20 cellular contexts compared by ENCODE assay signal in the genomic region with DNA sequence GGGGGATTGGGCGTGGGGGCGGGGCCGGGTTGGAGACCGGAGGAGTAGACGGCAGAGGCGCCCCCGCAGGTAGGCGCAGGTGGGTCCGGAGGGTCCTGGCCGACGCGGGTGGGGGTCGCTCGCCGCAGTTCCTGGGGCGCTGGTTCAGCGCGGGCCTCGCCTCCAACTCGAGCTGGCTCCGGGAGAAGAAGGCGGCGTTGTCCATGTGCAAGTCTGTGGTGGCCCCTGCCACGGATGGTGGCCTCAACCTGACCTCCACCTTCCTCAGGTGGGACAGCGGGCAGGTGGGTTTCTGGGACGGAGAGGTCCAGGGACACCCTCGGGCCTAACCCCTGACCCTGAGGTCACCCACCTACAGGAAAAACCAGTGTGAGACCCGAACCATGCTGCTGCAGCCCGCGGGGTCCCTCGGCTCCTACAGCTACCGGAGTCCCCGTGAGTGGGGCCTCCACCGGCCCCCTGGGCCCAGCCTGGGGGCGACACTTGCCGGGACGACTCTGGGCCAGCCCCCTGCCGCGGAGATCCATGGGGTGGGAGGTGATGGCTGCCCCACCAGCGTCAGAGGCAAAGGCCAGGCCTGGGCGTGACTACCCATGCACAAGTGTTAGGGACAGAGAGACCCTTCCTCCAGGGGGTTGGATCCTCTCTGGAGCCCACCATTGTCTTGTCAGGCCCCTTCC. TPM values are rescaled to one million over a fixed set of nuclear protein-coding genes. Genes with fewer than 3 reads are reported as not detected.
DNase-seq lines count a peak whose midpoint lies in the region; ATAC-seq and TF ChIP-seq lines count a peak whose summit lies in the region.
"Had no signal": no experiment of that assay in that cellular context is flagged by ENCODE, and none has a peak within 500 bp of the region (broad histone marks: within the 10 kb centered on the region; RNA-seq: fewer than 3 reads in every experiment).

No MANE protein-coding gene starts in this region.

- BruUV-seq in HCT116 (replicated peaks; lab: Mats Ljungman, UMichigan) (no TSS peak), PC-9 (replicated peaks; lab: Mats Ljungman, UMichigan) (no TSS peak)

- H3K9me2 ChIP-seq in HCT116 (ENCODE audit: insufficient read depth) (no peaks in the 10 kb centered on the region), PC-9 (ENCODE audit: insufficient read depth) (no peaks in the 10 kb centered on the region), GM23248 (ENCODE audit: insufficient read depth) (no peaks in the 10 kb centered on the region)

- no peaks in the 10 kb centered on the region for H3K79me1 ChIP-seq in neuronal stem cell (ENCODE audit: low read depth, low read length)

- no peak overlapping the region for H3K27ac Mint-ChIP-seq in activated CD8-positive, alpha-beta T cell treated with anti-CD3 and anti-CD28 coated beads, Interleukin-2, amount 10 ng/mL, durations not matched to agents 7 days and 5 days
- no peak overlapping the region for H3K27ac Mint-ChIP-seq in activated CD8-positive, alpha-beta T cell treated with anti-CD3 and anti-CD28 coated beads for 36 hours
- H3K27ac Mint-ChIP-seq in T-cell, result no peak overlapping the region
- H3K27ac Mint-ChIP-seq: activated T-helper 2 cell treated with anti-CD3 and anti-CD28 coated beads, Interferon-gamma antibody, Interleukin-2, Interleukin-4, amounts not matched to agents 10 μg/mL and 5 μg/mL and 100 μg/mL, durations not matched to agents 14 hours and 24 hours and 36 hours had no signal

- H3K9me3 ChIP-seq in HCT116 (ENCODE audit: control insufficient read depth in 1 of 2, insufficient read depth in 1 of 2, low read depth in 1 of 2, low read length in 2 of 2) (no peaks in the 10 kb centered on the region), neuronal stem cell (replicated peaks in 1 of 2; ENCODE audit: control insufficient read depth in 2 of 2, insufficient read depth in 1 of 2, low read depth in 1 of 2, low read length in 2 of 2) (no peaks in the 10 kb centered on the region), PC-9 (ENCODE audit: insufficient read depth, low read depth) (no peaks in the 10 kb centered on the region), GM23248 (ENCODE audit: low read depth) (no peaks in the 10 kb centered on the region)
- H3K9me3 ChIP-seq: sigmoid colon had no signal

- no peak overlapping the region for H3K4me3 Mint-ChIP-seq in activated CD8-positive, alpha-beta T cell treated with anti-CD3 and anti-CD28 coated beads, Interleukin-2, amount 10 ng/mL, durations not matched to agents 7 days and 5 days
- H3K4me3 Mint-ChIP-seq in activated CD8-positive, alpha-beta T cell treated with anti-CD3 and anti-CD28 coated beads for 36 hours, result no peak overlapping the region
- no peak overlapping the region for H3K4me3 Mint-ChIP-seq in T-cell

- intact Hi-C loops in activated CD8-positive, alpha-beta T cell treated with anti-CD3 and anti-CD28 coated beads for 36 hours (cut with micrococcal nuclease), result no loop called here
- intact Hi-C loops in HCT116 (cut with micrococcal nuclease) (no loop called here), PC-9 (cut with micrococcal nuclease; ENCODE audit: unreplicated experiment) (no loop called here)

- H3F3A ChIP-seq in PC-9 (ENCODE audit: insufficient read depth, low read depth) (peaks cover 12% of the 10 kb centered on the region; the same call in 1 of the 2 replicates), GM23248 (ENCODE audit: insufficient read depth) (no peaks in the 10 kb centered on the region)

- CTCF ChIA-PET in activated CD8-positive, alpha-beta T cell treated with anti-CD3 and anti-CD28 coated beads, Interleukin-2, amount 10 ng/mL, durations not matched to agents 7 days and 5 days (lab: Charles Lee), result no interaction called here
- CTCF ChIA-PET in activated CD8-positive, alpha-beta T cell treated with anti-CD3 and anti-CD28 coated beads for 36 hours (lab: Charles Lee), result interaction anchor here (1.0 to 4.5 kb wide), 2 partner anchors 27 to 56 kb away, joined by 3 to 24 read pairs; no protein-coding TSS in a partner anchor
- CTCF ChIA-PET in HCT116 (lab: Charles Lee), result interaction anchor here (0.6 to 3.0 kb wide), 6 partner anchors 11 to 137 kb away, joined by 3 to 11 read pairs (median 4); no protein-coding TSS in a partner anchor
- CTCF ChIA-PET in T-cell (lab: Charles Lee), result interaction anchor here in 1 of 2 donors (0.6 to 0.9 kb wide), 5 partner anchors 43 to 89 kb away, joined by 3 to 9 read pairs (median 3); partner anchors contain the start of gene FUT7
- CTCF ChIA-PET in PC-9 (lab: Charles Lee), result interaction anchor here (0.5 to 1.1 kb wide), 8 partner anchors 21 to 766 kb away, joined by 3 to 9 read pairs (median 4); no protein-coding TSS in a partner anchor

- no peak overlapping the region for H4K8ac ChIP-seq in neuronal stem cell (ENCODE audit: low read depth, low read length)

- no peak overlapping the region for H4K91ac ChIP-seq in neuronal stem cell (ENCODE audit: low read depth, low read length, poor library complexity)

- H3K4me1 ChIP-seq in HCT116 (ENCODE audit: control insufficient read depth in 1 of 2, insufficient read depth in 2 of 2, low read length in 2 of 2) (peaks cover 2 to 32% of the 10 kb centered on the region in 2 experiments; a peak in 3 of 4 replicates), neuronal stem cell (ENCODE audit: control insufficient read depth in 2 of 2, insufficient read depth in 1 of 2, low read depth in 1 of 2, low read length in 2 of 2) (peaks cover 0 to 10% of the 10 kb centered on the region in 2 donors), PC-9 (replicated peaks; ENCODE audit: insufficient read depth) (peaks cover 9% of the 10 kb centered on the region), GM23248 (ENCODE audit: insufficient read depth) (no peaks in the 10 kb centered on the region)
- H3K4me1 ChIP-seq: foreskin keratinocyte, parathyroid adenoma had no signal

- H3K27me3 ChIP-seq in HCT116 (ENCODE audit: insufficient read depth, low read length) (no peaks in the 10 kb centered on the region), neuronal stem cell (ENCODE audit: control insufficient read depth in 3 of 3, insufficient read depth in 3 of 3, low read depth in 1 of 3, low read length in 3 of 3) (peaks cover 0 to 86% (median 20%) of the 10 kb centered on the region in 3 experiments), PC-9 (ENCODE audit: insufficient read depth, low read depth) (no peaks in the 10 kb centered on the region), GM23248 (replicated peaks; ENCODE audit: insufficient read depth) (no peaks in the 10 kb centered on the region)

- H4K20me1 ChIP-seq in HCT116 (ENCODE audit: insufficient read depth) (no peaks in the 10 kb centered on the region), PC-9 (ENCODE audit: insufficient read depth) (no peaks in the 10 kb centered on the region), GM23248 (ENCODE audit: insufficient read depth) (no peaks in the 10 kb centered on the region)

- WGBS in neuronal stem cell (ENCODE audit: extremely low coverage in 2 of 2, insufficient read length in 2 of 2, insufficient replicate concordance in 1 of 2), 2 donors, result no CpG with 5 or more reads among the region's 41 CpGs
- WGBS in GM23248 (ENCODE audit: low coverage in 1 of 2, low lambda C conversion rate in 2 of 2, missing lambda C conversion rate in 2 of 2), 2 experiments, result 59 to 62% methylated on average over 22 to 34 of the region's 41 CpGs

- in situ Hi-C loops in GM23248 (cut with MboI), result no loop called here

- ATAC-seq in activated CD8-positive, alpha-beta T cell treated with anti-CD3 and anti-CD28 coated beads, Interleukin-2, amount 10 ng/mL, durations not matched to agents 7 days and 5 days, result peak; percentile 14
- no peak for ATAC-seq in activated CD8-positive, alpha-beta T cell treated with anti-CD3 and anti-CD28 coated beads for 36 hours
- ATAC-seq in HCT116 (peak; percentile 21), T-cell (replicated peaks in 1 of 4) (no peak)

- no peaks in the 10 kb centered on the region for H3K9me3 Mint-ChIP-seq in activated CD8-positive, alpha-beta T cell treated with anti-CD3 and anti-CD28 coated beads, Interleukin-2, amount 10 ng/mL, durations not matched to agents 7 days and 5 days (ENCODE audit: insufficient read depth)
- H3K9me3 Mint-ChIP-seq in activated CD8-positive, alpha-beta T cell treated with anti-CD3 and anti-CD28 coated beads for 36 hours, result no peaks in the 10 kb centered on the region
- H3K9me3 Mint-ChIP-seq in T-cell, result no peaks in the 10 kb centered on the region
- H3K9me3 Mint-ChIP-seq: activated T-helper 2 cell treated with anti-CD3 and anti-CD28 coated beads, Interferon-gamma antibody, Interleukin-2, Interleukin-4, amounts not matched to agents 10 μg/mL and 5 μg/mL and 100 μg/mL, durations not matched to agents 14 hours and 24 hours and 36 hours; CD4-positive, alpha-beta memory T cell had no signal

- peaks cover 4% of the 10 kb centered on the region for H3K27me3 Mint-ChIP-seq in activated CD8-positive, alpha-beta T cell treated with anti-CD3 and anti-CD28 coated beads, Interleukin-2, amount 10 ng/mL, durations not matched to agents 7 days and 5 days (ENCODE audit: low read depth)
- peaks cover 4% of the 10 kb centered on the region for H3K27me3 Mint-ChIP-seq in activated CD8-positive, alpha-beta T cell treated with anti-CD3 and anti-CD28 coated beads for 36 hours
- peaks cover 4 to 10% of the 10 kb centered on the region in 2 donors for H3K27me3 Mint-ChIP-seq in T-cell

- H3K4me3 ChIP-seq in HCT116 (replicated peaks in 1 of 2; ENCODE audit: low read depth in 1 of 2, low read length in 2 of 2), result no peak overlapping the region
- H3K4me3 ChIP-seq in choroid plexus epithelial cell (ENCODE audit: low read depth, low read length), result peak overlapping the region; percentile 51
- peak overlapping the region in 1 of 2 donors; percentile 36 for H3K4me3 ChIP-seq in neuronal stem cell (ENCODE audit: low read length in 2 of 2)
- H3K4me3 ChIP-seq in PC-9, result no peak overlapping the region
- H3K4me3 ChIP-seq in GM23248, result no peak overlapping the region

- no peak overlapping the region for H3K9ac ChIP-seq in HCT116 (ENCODE audit: low read length)
- H3K9ac ChIP-seq in neuronal stem cell (ENCODE audit: low read depth, low read length, poor library complexity), result no peak overlapping the region
- no peak overlapping the region for H3K9ac ChIP-seq in GM23248
- H3K9ac ChIP-seq: parathyroid adenoma had no signal

- H3K36me3 ChIP-seq in HCT116 (ENCODE audit: control insufficient read depth in 1 of 2, insufficient read depth in 2 of 2, low read length in 2 of 2), result no peaks in the 10 kb centered on the region
- no peaks in the 10 kb centered on the region for H3K36me3 ChIP-seq in neuronal stem cell (replicated peaks in 1 of 2; ENCODE audit: control insufficient read depth in 2 of 2, insufficient read depth in 2 of 2, low read length in 2 of 2)
- H3K36me3 ChIP-seq in PC-9 (ENCODE audit: low read depth), result no peaks in the 10 kb centered on the region
- H3K36me3 ChIP-seq in GM23248 (ENCODE audit: low read depth), result no peaks in the 10 kb centered on the region
- H3K36me3 ChIP-seq: sigmoid colon had no signal

- H3K4me2 ChIP-seq in HCT116 (ENCODE audit: low read length), result peak overlapping the region; percentile 19; the same call in 1 of the 2 replicates
- H3K4me2 ChIP-seq in neuronal stem cell (ENCODE audit: insufficient read depth, low read length, poor library complexity, severe bottlenecking), result peak overlapping the region; percentile 11
- no peak overlapping the region for H3K4me2 ChIP-seq in PC-9
- no peak overlapping the region for H3K4me2 ChIP-seq in GM23248 (ENCODE audit: unreplicated experiment)

- no peak for TF ChIP-seq CTCF in activated CD8-positive, alpha-beta T cell treated with anti-CD3 and anti-CD28 coated beads for 36 hours (IDR thresholded peaks at IDR 0.05)
- TF ChIP-seq CTCF in HCT116 (IDR thresholded peaks at IDR 0.05 in 2 of 3, conservative IDR thresholded peaks at IDR 0.05 in 1 of 3; ENCODE audit: borderline replicate concordance in 1 of 3, insufficient read depth in 1 of 3, low read depth in 2 of 3, low read length in 2 of 3) (no peak), choroid plexus epithelial cell (conservative IDR thresholded peaks at IDR 0.05; ENCODE audit: low read depth, low read length) (no peak), PC-9 (conservative IDR thresholded peaks at IDR 0.05) (no peak)

- peak overlapping the region; percentile 55 for H3K23ac ChIP-seq in neuronal stem cell (ENCODE audit: low read depth, low read length, poor library complexity)

- H2BK120ac ChIP-seq in neuronal stem cell (ENCODE audit: low read depth, low read length), result no peak overlapping the region

- peaks cover 25% of the 10 kb centered on the region for H3K4me1 Mint-ChIP-seq in activated CD8-positive, alpha-beta T cell treated with anti-CD3 and anti-CD28 coated beads, Interleukin-2, amount 10 ng/mL, durations not matched to agents 7 days and 5 days (ENCODE audit: low read depth)
- peaks cover 20% of the 10 kb centered on the region for H3K4me1 Mint-ChIP-seq in activated CD8-positive, alpha-beta T cell treated with anti-CD3 and anti-CD28 coated beads for 36 hours (ENCODE audit: low read depth)
- H3K4me1 Mint-ChIP-seq in T-cell, result peaks cover 19 to 37% (median 25%) of the 10 kb centered on the region in 3 donors

- H2BK5ac ChIP-seq in neuronal stem cell (ENCODE audit: low read length), result no peak overlapping the region

- DNase-seq in activated CD8-positive, alpha-beta T cell treated with anti-CD3 and anti-CD28 coated beads, Interleukin-2, amount 10 ng/mL, durations not matched to agents 7 days and 5 days, result no peak
- DNase-seq in activated CD8-positive, alpha-beta T cell treated with anti-CD3 and anti-CD28 coated beads for 36 hours, result no peak
- DNase-seq in HCT116 (ENCODE audit: low read depth, low spot score), result no peak
- no peak for DNase-seq in choroid plexus epithelial cell (ENCODE audit: low read depth)
- no peak for DNase-seq in neuronal stem cell (ENCODE audit: low spot score)
- no peak for DNase-seq in T-cell
- no peak for DNase-seq in PC-9
- DNase-seq in GM23248, result no peak
- DNase-seq: cerebellar nuclear complex, DMS 273 treated with DMSO at 0.1 percent for 48 hours, foreskin keratinocyte, NCI-H187, sigmoid colon had no signal

- POLR2A ChIA-PET in activated CD8-positive, alpha-beta T cell treated with anti-CD3 and anti-CD28 coated beads, Interleukin-2, amount 10 ng/mL, durations not matched to agents 7 days and 5 days (lab: Charles Lee), result interaction anchor here (0.8 to 1.5 kb wide), 2 partner anchors 13 to 14 kb away, joined by 3 to 4 read pairs; partner anchors contain the start of gene PAXX
- POLR2A ChIA-PET in activated CD8-positive, alpha-beta T cell treated with anti-CD3 and anti-CD28 coated beads for 36 hours (lab: Charles Lee), result interaction anchor here (1.2 kb wide), 1 partner anchor 14 kb away, joined by 3 read pairs; the partner anchor contains the start of gene PAXX
- POLR2A ChIA-PET in HCT116 (lab: Charles Lee) (interaction anchor here (1.0 to 1.4 kb wide), 4 partner anchors 10 to 75 kb away, joined by 3 to 6 read pairs (median 5); partner anchors contain the start of genes ENTPD2 and PAXX), T-cell (lab: Charles Lee) (no interaction called here), PC-9 (lab: Charles Lee; ENCODE audit: unreplicated experiment) (interaction anchor here (0.6 to 1.1 kb wide), 6 partner anchors 13 to 617 kb away, joined by 3 to 21 read pairs (median 9); partner anchors contain the start of genes NRARP and PAXX)

- TF ChIP-seq POLR2A in HCT116 (IDR thresholded peaks at IDR 0.05; ENCODE audit: borderline replicate concordance, extremely low read depth, insufficient read depth, insufficient read length), result no peak

- peak overlapping the region; percentile 58 for H2BK12ac ChIP-seq in neuronal stem cell (ENCODE audit: low read length)

- H3K79me2 ChIP-seq in HCT116 (ENCODE audit: insufficient read depth, low read length) (no peaks in the 10 kb centered on the region), PC-9 (ENCODE audit: low read depth) (no peaks in the 10 kb centered on the region), GM23248 (ENCODE audit: insufficient read depth) (no peaks in the 10 kb centered on the region)
- H3K79me2 ChIP-seq: parathyroid adenoma had no signal

- H3K14ac ChIP-seq in neuronal stem cell (ENCODE audit: low read length), result peak overlapping the region; percentile 82

- RAD21 ChIA-PET in HCT116 (lab: Charles Lee; ENCODE audit: low non-redundant PET in 1 of 2, low total read pairs in 2 of 2, uncharacterized antibody in 2 of 2, unreplicated experiment in 2 of 2), result no interaction called here

- H3K36me3 Mint-ChIP-seq in activated CD8-positive, alpha-beta T cell treated with anti-CD3 and anti-CD28 coated beads, Interleukin-2, amount 10 ng/mL, durations not matched to agents 7 days and 5 days (ENCODE audit: low read depth), result no peaks in the 10 kb centered on the region
- H3K36me3 Mint-ChIP-seq in activated CD8-positive, alpha-beta T cell treated with anti-CD3 and anti-CD28 coated beads for 36 hours (ENCODE audit: low read depth), result no peaks in the 10 kb centered on the region
- H3K36me3 Mint-ChIP-seq in T-cell, result no peaks in the 10 kb centered on the region
- H3K36me3 Mint-ChIP-seq: CD4-positive, alpha-beta memory T cell had no signal

- H2AFZ ChIP-seq in HCT116 (ENCODE audit: low read depth, low read length, poor library complexity, severe bottlenecking) (no peak overlapping the region), neuronal stem cell (ENCODE audit: low read length) (no peak overlapping the region), PC-9 (no peak overlapping the region), GM23248 (no peak overlapping the region)
- H2AFZ ChIP-seq: parathyroid adenoma had no signal

- no peak overlapping the region for H3K27ac ChIP-seq in HCT116 (ENCODE audit: low read depth, low read length)
- H3K27ac ChIP-seq in neuronal stem cell (replicated peaks; ENCODE audit: low read length), result no peak overlapping the region
- no peak overlapping the region for H3K27ac ChIP-seq in PC-9
- no peak overlapping the region for H3K27ac ChIP-seq in GM23248
- H3K27ac ChIP-seq: foreskin keratinocyte, parathyroid adenoma had no signal

- TF ChIP-seq RAD21 in HCT116 (IDR thresholded peaks at IDR 0.05; ENCODE audit: low read depth), result no peak

- peak overlapping the region; percentile 98 for H2AK5ac ChIP-seq in neuronal stem cell (ENCODE audit: low read depth, low read length)

- peak overlapping the region; percentile 85 for H3K18ac ChIP-seq in neuronal stem cell (ENCODE audit: low read length)

- no peak overlapping the region for H3K4ac ChIP-seq in neuronal stem cell (ENCODE audit: low read length)

- H2BK15ac ChIP-seq in neuronal stem cell (ENCODE audit: low read length), result peak overlapping the region; percentile 67

RNA-seq across cellular contexts. Expression of gene PTGDS, which starts 1.7 kb away (rescaled TPM):
- 1 to 10 TPM; 1.2 to 1.4 TPM for total RNA-seq in activated CD8-positive, alpha-beta T cell treated with anti-CD3 and anti-CD28 coated beads, Interleukin-2, amount 10 ng/mL, durations not matched to agents 7 days and 5 days
- total RNA-seq in activated CD8-positive, alpha-beta T cell treated with anti-CD3 and anti-CD28 coated beads for 36 hours, result not detected
- total RNA-seq in HCT116 (2021; ENCODE audit: unreplicated experiment), result 3.1 TPM
- 0.61 and 1.3 TPM in 2 replicates for polyA plus RNA-seq in HCT116 (2012)
- 0.33 TPM for polyA plus RNA-seq in neuronal stem cell (2013, experiment 1 of 2)
- polyA plus RNA-seq in neuronal stem cell (2013, experiment 2 of 2), result 0.42 TPM
- 10 to 100 TPM in 4 of 5 donors, 1 to 10 TPM in 1; 9.6 to 56.6 (median 26.4) TPM for total RNA-seq in T-cell
- total RNA-seq in PC-9 (2021), result 1.7 and 2.0 TPM in 2 replicates
- total RNA-seq in GM23248 (2014; rRNA removed; shearing (Covaris generic)), result not detected in 2 replicates
- 0.24 and 0.25 TPM in 2 replicates for polyA plus RNA-seq in GM23248 (2016; fragmentation: Nextera tagmentation; extraction: Ambion mirVana)
- total RNA-seq: activated T-helper 2 cell treated with anti-CD3 and anti-CD28 coated beads, Interferon-gamma antibody, Interleukin-2, Interleukin-4, amounts not matched to agents 10 μg/mL and 5 μg/mL and 100 μg/mL, durations not matched to agents 14 hours and 24 hours and 36 hours; foreskin keratinocyte; HT1080 had no signal
- polyA plus RNA-seq: foreskin keratinocyte had no signal

RNA-seq across cellular contexts. Expression of gene LCNL1, which starts 3.8 kb away (rescaled TPM):
- total RNA-seq in activated CD8-positive, alpha-beta T cell treated with anti-CD3 and anti-CD28 coated beads, Interleukin-2, amount 10 ng/mL, durations not matched to agents 7 days and 5 days, result not detected
- not detected for total RNA-seq in activated CD8-positive, alpha-beta T cell treated with anti-CD3 and anti-CD28 coated beads for 36 hours
- total RNA-seq in HCT116 (2021; ENCODE audit: unreplicated experiment) (0.44 TPM), T-cell (1 to 10 TPM in 3 of 5 donors, under 1 TPM in 2; 0.29 to 2.2 (median 1.3) TPM), PC-9 (2021) (0.41 and 0.43 TPM in 2 replicates)
- polyA plus RNA-seq in HCT116 (2012), result 0.25 and 0.41 TPM in 2 replicates
- polyA plus RNA-seq in neuronal stem cell (2013, experiment 1 of 2), result 0.07 TPM
- 0.07 TPM for polyA plus RNA-seq in neuronal stem cell (2013, experiment 2 of 2)
- not detected in 2 replicates for total RNA-seq in GM23248 (2014; rRNA removed; shearing (Covaris generic))
- polyA plus RNA-seq in GM23248 (2016; fragmentation: Nextera tagmentation; extraction: Ambion mirVana), result not detected in 2 replicates
- total RNA-seq: activated T-helper 2 cell treated with anti-CD3 and anti-CD28 coated beads, Interferon-gamma antibody, Interleukin-2, Interleukin-4, amounts not matched to agents 10 μg/mL and 5 μg/mL and 100 μg/mL, durations not matched to agents 14 hours and 24 hours and 36 hours; foreskin keratinocyte; HT1080; lung microvascular endothelial cell; RPMI7951 had no signal
- polyA plus RNA-seq: CD4-positive, alpha-beta memory T cell; foreskin keratinocyte; neural cell had no signal

RNA-seq across cellular contexts. Expression of gene PAXX, which starts 13.2 kb away (rescaled TPM):
- total RNA-seq in activated CD8-positive, alpha-beta T cell treated with anti-CD3 and anti-CD28 coated beads, Interleukin-2, amount 10 ng/mL, durations not matched to agents 7 days and 5 days, result 10 to 100 TPM; 80.6 to 85.2 TPM
- total RNA-seq in activated CD8-positive, alpha-beta T cell treated with anti-CD3 and anti-CD28 coated beads for 36 hours, result 10 to 100 TPM; 60.5 to 61.8 TPM
- total RNA-seq in HCT116 (2021; ENCODE audit: unreplicated experiment), result 89.0 TPM
- polyA plus RNA-seq in HCT116 (2012), result 57.8 and 80.5 TPM in 2 replicates
- 57.4 TPM for polyA plus RNA-seq in neuronal stem cell (2013, experiment 1 of 2)
- polyA plus RNA-seq in neuronal stem cell (2013, experiment 2 of 2), result 58.1 TPM
- total RNA-seq in T-cell, result 100 to 1,000 TPM in 4 of 5 donors, 10 to 100 TPM in 1; 81.3 to 173 (median 127) TPM
- total RNA-seq in PC-9 (2021), result 54.9 and 78.9 TPM in 2 replicates
- 38.7 and 52.2 TPM in 2 replicates for total RNA-seq in GM23248 (2014; rRNA removed; shearing (Covaris generic))
- polyA plus RNA-seq in GM23248 (2016; fragmentation: Nextera tagmentation; extraction: Ambion mirVana), result 49.3 and 54.5 TPM in 2 replicates

RNA-seq across cellular contexts. Expression of gene CLIC3, which starts 17.4 kb away (rescaled TPM):
- 1 to 10 TPM; 3.6 to 4.8 TPM for total RNA-seq in activated CD8-positive, alpha-beta T cell treated with anti-CD3 and anti-CD28 coated beads, Interleukin-2, amount 10 ng/mL, durations not matched to agents 7 days and 5 days
- not detected for total RNA-seq in activated CD8-positive, alpha-beta T cell treated with anti-CD3 and anti-CD28 coated beads for 36 hours
- total RNA-seq in HCT116 (2021; ENCODE audit: unreplicated experiment), result 8.4 TPM
- 14.0 and 15.3 TPM in 2 replicates for polyA plus RNA-seq in HCT116 (2012)
- polyA plus RNA-seq in neuronal stem cell (2013, experiment 1 of 2), result not detected
- not detected for polyA plus RNA-seq in neuronal stem cell (2013, experiment 2 of 2)
- total RNA-seq in T-cell, result 10 to 100 TPM in 2 of 5 donors, 1 to 10 TPM in 3; 5.4 to 24.7 (median 8.0) TPM
- 24.1 and 39.7 TPM in 2 replicates for total RNA-seq in PC-9 (2021)
- total RNA-seq in GM23248 (2014; rRNA removed; shearing (Covaris generic)), result 33.3 and 37.7 TPM in 2 replicates
- 98.9 and 107 TPM in 2 replicates for polyA plus RNA-seq in GM23248 (2016; fragmentation: Nextera tagmentation; extraction: Ambion mirVana)
- total RNA-seq: activated T-helper 2 cell treated with anti-CD3 and anti-CD28 coated beads, Interferon-gamma antibody, Interleukin-2, Interleukin-4, amounts not matched to agents 10 μg/mL and 5 μg/mL and 100 μg/mL, durations not matched to agents 14 hours and 24 hours and 36 hours; lung microvascular endothelial cell had no signal
- polyA plus RNA-seq: neural cell had no signal

RNA-seq across cellular contexts. Expression of gene LCN12, which starts 26.9 kb away (rescaled TPM):
- total RNA-seq in activated CD8-positive, alpha-beta T cell treated with anti-CD3 and anti-CD28 coated beads, Interleukin-2, amount 10 ng/mL, durations not matched to agents 7 days and 5 days, result 1 to 10 TPM; 1.0 to 1.7 TPM
- 1 to 10 TPM; 1.3 to 2.1 TPM for total RNA-seq in activated CD8-positive, alpha-beta T cell treated with anti-CD3 and anti-CD28 coated beads for 36 hours
- total RNA-seq in HCT116 (2021; ENCODE audit: unreplicated experiment) (4.2 TPM), T-cell (1 to 10 TPM; 1.1 to 3.3 (median 2.2) TPM), PC-9 (2021) (9.3 and 14.2 TPM in 2 replicates)
- 1.4 and 2.0 TPM in 2 replicates for polyA plus RNA-seq in HCT116 (2012)
- 0.07 TPM for polyA plus RNA-seq in neuronal stem cell (2013, experiment 1 of 2)
- 0.12 TPM for polyA plus RNA-seq in neuronal stem cell (2013, experiment 2 of 2)
- total RNA-seq in GM23248 (2014; rRNA removed; shearing (Covaris generic)), result not detected in 2 replicates
- polyA plus RNA-seq in GM23248 (2016; fragmentation: Nextera tagmentation; extraction: Ambion mirVana), result not detected in 2 replicates
- total RNA-seq: foreskin keratinocyte, HT1080, lung microvascular endothelial cell, RPMI7951 had no signal
- polyA plus RNA-seq: CD4-positive, alpha-beta memory T cell had no signal

Comparison
In these comparisons a context has a peak if more than half of its experiments do, and no peak if none do; other contexts are left out.
1. ATAC-seq: peak in activated CD8-positive, alpha-beta T cell treated with anti-CD3 and anti-CD28 coated beads, Interleukin-2, amount 10 ng/mL, durations not matched to agents 7 days and 5 days (single experiment) and HCT116 (single experiment); none in activated CD8-positive, alpha-beta T cell treated with anti-CD3 and anti-CD28 coated beads for 36 hours (single experiment) and T-cell (0 of 4).
2. H3K4me2 ChIP-seq: peak in HCT116 (single experiment) and neuronal stem cell (single experiment); none in PC-9 (single experiment) and GM23248 (single experiment).
3. POLR2A ChIA-PET loops: an anchor here in activated CD8-positive, alpha-beta T cell treated with anti-CD3 and anti-CD28 coated beads, Interleukin-2, amount 10 ng/mL, durations not matched to agents 7 days and 5 days (0.8 to 1.5 kb wide), activated CD8-positive, alpha-beta T cell treated with anti-CD3 and anti-CD28 coated beads for 36 hours (1.2 kb wide), HCT116 (1.0 to 1.4 kb wide) and PC-9 (0.6 to 1.1 kb wide); none called in T-cell.